In the genomic region with DNA sequence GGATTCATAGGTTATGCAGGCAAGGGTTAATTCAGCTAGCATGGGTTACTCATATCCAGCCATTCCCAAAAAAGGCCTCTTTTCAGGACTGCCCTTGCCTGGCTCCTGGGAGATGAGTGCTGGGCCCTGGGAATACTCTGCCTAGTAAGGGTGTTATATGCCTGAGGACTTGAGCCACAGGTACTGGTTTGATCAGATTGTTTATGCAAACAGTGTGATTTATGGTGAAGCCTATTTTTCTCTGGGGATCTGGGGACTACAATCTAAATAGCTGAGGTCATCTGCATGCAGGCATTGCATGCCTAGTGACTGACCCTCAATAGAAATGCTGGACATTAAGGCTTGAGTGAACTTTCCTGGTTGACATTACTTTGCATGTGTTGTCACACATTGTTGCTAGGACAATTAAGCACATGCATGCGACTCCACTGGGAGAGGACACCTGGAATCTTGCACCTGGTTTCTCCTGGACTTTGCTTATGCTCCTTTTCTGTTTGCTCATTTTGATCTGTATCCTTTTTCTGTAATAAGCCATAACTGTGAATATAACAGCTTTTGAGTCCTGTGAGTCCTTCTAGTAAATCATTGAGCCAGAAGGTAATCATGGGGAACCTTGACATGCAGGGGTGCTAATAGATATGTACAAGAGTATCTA, we compare ENCODE assay signal across 14 cellular contexts.
"Had no signal": no experiment of that assay in that cellular context is flagged by ENCODE, and none has a peak within 500 bp of the region (broad histone marks: within the 10 kb centered on the region; RNA-seq: fewer than 3 reads in every experiment).

No MANE protein-coding gene starts in this region.

- H3K4me3 Mint-ChIP-seq: activated naive CD4-positive, alpha-beta T cell treated with anti-CD3 and anti-CD28 coated beads, Interleukin-2, amount 50 U/mL, for 24 hours; brain; memory B cell; T-helper 1 cell treated with Interleukin-12 subunit alpha and Interleukin-12 subunit beta and Interleukin-4 antibody, amounts not matched to agents 30 μg/mL and 1 μg/mL, for 36 hours had no signal

- DNase-seq: activated CD4-positive, alpha-beta T cell treated with anti-CD3 and anti-CD28 coated beads, Interleukin-2, amount 50 U/mL, for 1 hour; activated T-cell treated with anti-CD3 and anti-CD28 coated beads, Interleukin-2, amount 50 U/mL, for 1 hour; esophagus squamous epithelium; glutamatergic neuron; left ventricle myocardium inferior; stimulated activated CD4-positive, alpha-beta T cell treated with anti-CD3 and anti-CD28 coated beads, Interleukin-15, amount 100 ng/mL, for 24 hours; stimulated activated CD4-positive, alpha-beta T cell treated with anti-CD3 and anti-CD28 coated beads, Interleukin-4, amount 100 ng/mL, for 4 hours; stomach had no signal

- H3K4me1 Mint-ChIP-seq: activated naive CD4-positive, alpha-beta T cell treated with anti-CD3 and anti-CD28 coated beads, Interleukin-2, amount 50 U/mL, for 24 hours; brain; memory B cell had no signal

- H3K27me3 Mint-ChIP-seq: activated naive CD4-positive, alpha-beta T cell treated with anti-CD3 and anti-CD28 coated beads, Interleukin-2, amount 50 U/mL, for 24 hours; memory B cell had no signal

- H3K27me3 ChIP-seq: esophagus squamous epithelium, stomach, vagina had no signal

- H3K27ac ChIP-seq: esophagus squamous epithelium, left ventricle myocardium inferior, stomach, thoracic aorta, vagina had no signal

- H3K9me3 Mint-ChIP-seq: activated naive CD4-positive, alpha-beta T cell treated with anti-CD3 and anti-CD28 coated beads, Interleukin-2, amount 50 U/mL, for 24 hours; brain; memory B cell; T-helper 1 cell treated with Interleukin-12 subunit alpha and Interleukin-12 subunit beta and Interleukin-4 antibody, amounts not matched to agents 30 μg/mL and 1 μg/mL, for 36 hours had no signal

- H3K9me3 ChIP-seq: esophagus squamous epithelium, left ventricle myocardium inferior, stomach, thoracic aorta, vagina had no signal

- H3K36me3 Mint-ChIP-seq: brain had no signal

- H3K4me3 ChIP-seq: esophagus squamous epithelium, left ventricle myocardium inferior, stomach, thoracic aorta, vagina had no signal

- H3K27ac Mint-ChIP-seq: activated naive CD4-positive, alpha-beta T cell treated with anti-CD3 and anti-CD28 coated beads, Interleukin-2, amount 50 U/mL, for 24 hours; brain; memory B cell; T-helper 1 cell treated with Interleukin-12 subunit alpha and Interleukin-12 subunit beta and Interleukin-4 antibody, amounts not matched to agents 30 μg/mL and 1 μg/mL, for 36 hours had no signal

- H3K36me3 ChIP-seq: esophagus squamous epithelium, left ventricle myocardium inferior, stomach, thoracic aorta, vagina had no signal

- H3K4me1 ChIP-seq: esophagus squamous epithelium, left ventricle myocardium inferior, vagina had no signal
